ENCODE assay signal across 19 cellular contexts in genomic region chr17:49699967-49700575, GRCh38. TPM values are rescaled to one million over a fixed set of nuclear protein-coding genes. Genes with fewer than 3 reads are reported as not detected.
DNase-seq lines count a peak whose midpoint lies in the region; ATAC-seq and TF ChIP-seq lines count a peak whose summit lies in the region.
"Had no signal": no experiment of that assay in that cellular context is flagged by ENCODE, and none has a peak within 500 bp of the region (broad histone marks: within the 10 kb centered on the region; RNA-seq: fewer than 3 reads in every experiment).

No MANE protein-coding gene starts in this region.

- H3K9me3 ChIP-seq in BLaER1 treated with 17β-estradiol and CSF1 and Interleukin-3, amounts not matched to agents 10 nM and 100 nM (replicated peaks in 1 of 11): no peaks in the 10 kb centered on the region
- H3K9me3 ChIP-seq in testis: no peaks in the 10 kb centered on the region
- H3K9me3 ChIP-seq: transverse colon had no signal

- peak overlapping the region; percentile 50 to 92 (median 83) for H3K4me2 ChIP-seq in BLaER1 treated with 17β-estradiol and CSF1 and Interleukin-3, amounts not matched to agents 10 nM and 100 nM

- H3K9ac ChIP-seq in BLaER1 treated with 17β-estradiol and CSF1 and Interleukin-3, amounts not matched to agents 10 nM and 100 nM: peak overlapping the region in 9 of 11 experiments; percentile 17 to 82 (median 56); a peak in 16 of 22 replicates
- H3K9ac ChIP-seq: parathyroid adenoma had no signal

- TF ChIP-seq CTCF in testis (IDR thresholded peaks at IDR 0.05): no peak

- H3K9me3 Mint-ChIP-seq in activated naive CD8-positive, alpha-beta T cell treated with anti-CD3 and anti-CD28 coated beads for 36 hours: no peaks in the 10 kb centered on the region
- H3K9me3 Mint-ChIP-seq: activated T-helper 2 cell treated with anti-CD3 and anti-CD28 coated beads, Interferon-gamma antibody, Interleukin-2, Interleukin-4, amounts not matched to agents 10 μg/mL and 5 μg/mL and 100 μg/mL, durations not matched to agents 14 hours and 24 hours and 36 hours had no signal

- H3K4me3 ChIP-seq in BLaER1 treated with 17β-estradiol and CSF1 and Interleukin-3, amounts not matched to agents 10 nM and 100 nM: peak overlapping the region in 4 of 10 experiments; percentile 0 to 41 (median 23); a peak in 5 of 20 replicates
- no peak overlapping the region for H3K4me3 ChIP-seq in testis
- H3K4me3 ChIP-seq: coronary artery, transverse colon had no signal

- H3K36me3 ChIP-seq in BLaER1 treated with 17β-estradiol and CSF1 and Interleukin-3, amounts not matched to agents 10 nM and 100 nM: peaks cover 41 to 64% (median 54%) of the 10 kb centered on the region in 11 experiments
- no peaks in the 10 kb centered on the region for H3K36me3 ChIP-seq in testis (ENCODE audit: low read depth, missing control alignments)

- peaks cover 57 to 100% (median 96%) of the 10 kb centered on the region in 10 experiments for H3K4me1 ChIP-seq in BLaER1 treated with 17β-estradiol and CSF1 and Interleukin-3, amounts not matched to agents 10 nM and 100 nM
- H3K4me1 ChIP-seq in testis: no peaks in the 10 kb centered on the region
- H3K4me1 ChIP-seq: foreskin keratinocyte had no signal

- DNase-seq in DMS 273 (lab: John Stamatoyannopoulos, UW; ENCODE audit: unreplicated experiment) (peak; percentile 97), medulla oblongata (ENCODE audit: extremely low spot score) (peak; percentile 54), testis (no peak), NCI-H2107 (lab: John Stamatoyannopoulos, UW) (no peak)
- no peak for DNase-seq in activated naive CD8-positive, alpha-beta T cell treated with anti-CD3 and anti-CD28 coated beads for 36 hours
- DNase-seq: foreskin keratinocyte, MV-4-11, NCI-H774, small intestine, SW 1271, transverse colon had no signal

- peak overlapping the region; percentile 6 for H3K27ac Mint-ChIP-seq in activated naive CD8-positive, alpha-beta T cell treated with anti-CD3 and anti-CD28 coated beads for 36 hours

- no peaks in the 10 kb centered on the region for H3K27me3 Mint-ChIP-seq in activated naive CD8-positive, alpha-beta T cell treated with anti-CD3 and anti-CD28 coated beads for 36 hours

- TF ChIP-seq POLR2A in testis (IDR thresholded peaks at IDR 0.05): no peak

- H3K4me1 Mint-ChIP-seq in activated naive CD8-positive, alpha-beta T cell treated with anti-CD3 and anti-CD28 coated beads for 36 hours: peaks cover 24% of the 10 kb centered on the region

- H3K4me3 Mint-ChIP-seq in activated naive CD8-positive, alpha-beta T cell treated with anti-CD3 and anti-CD28 coated beads for 36 hours: no peak overlapping the region

- peaks cover 8% of the 10 kb centered on the region for H3K36me3 Mint-ChIP-seq in activated naive CD8-positive, alpha-beta T cell treated with anti-CD3 and anti-CD28 coated beads for 36 hours

- peaks cover 0 to 15% (median 0%) of the 10 kb centered on the region in 11 experiments; a peak in 3 of 22 replicates for H4K20me1 ChIP-seq in BLaER1 treated with 17β-estradiol and CSF1 and Interleukin-3, amounts not matched to agents 10 nM and 100 nM

- WGBS in testis, 2 donors: 76% methylated on average over 8 of the region's 8 CpGs

- H3K27me3 ChIP-seq in BLaER1 treated with 17β-estradiol and CSF1 and Interleukin-3, amounts not matched to agents 10 nM and 100 nM: no peaks in the 10 kb centered on the region
- H3K27me3 ChIP-seq in testis: no peaks in the 10 kb centered on the region
- H3K27me3 ChIP-seq: foreskin keratinocyte, transverse colon had no signal

- intact Hi-C loops in testis (cut with DNase I; ENCODE audit: low total_unique reads): loop anchor here (5.0 kb wide), 1 partner anchor 152 kb away; no protein-coding TSS in a partner anchor

- H3K27ac ChIP-seq in BLaER1 treated with 17β-estradiol and CSF1 and Interleukin-3, amounts not matched to agents 10 nM and 100 nM: peak overlapping the region in 9 of 11 experiments; percentile 8 to 95 (median 69); a peak in 17 of 22 replicates
- H3K27ac ChIP-seq in testis: no peak overlapping the region
- H3K27ac ChIP-seq: coronary artery, foreskin keratinocyte, HL-60, parathyroid adenoma, transverse colon had no signal

- ATAC-seq in HG03139 (IDR thresholded peaks at IDR 0.05; ENCODE audit: unreplicated experiment) (no peak), esophagus mucosa (no peak)
- ATAC-seq: foreskin keratinocyte, left lobe of liver had no signal

RNA-seq across cellular contexts. Expression of gene SLC35B1, which starts 7.7 kb away (rescaled TPM):
- 10 to 100 TPM; 58.6 to 63.8 TPM for total RNA-seq in activated naive CD8-positive, alpha-beta T cell treated with anti-CD3 and anti-CD28 coated beads for 36 hours
- total RNA-seq in testis (10 to 100 TPM; 39.9 to 45.4 TPM), esophagus mucosa (37.2 TPM)
- 66.3 TPM for polyA plus RNA-seq in testis (ENCODE audit: insufficient read depth, low read depth, low replicate concordance)

RNA-seq across cellular contexts. Expression of gene SPOP, which starts 22.2 kb away (rescaled TPM):
- total RNA-seq in activated naive CD8-positive, alpha-beta T cell treated with anti-CD3 and anti-CD28 coated beads for 36 hours: 10 to 100 TPM; 56.6 to 57.7 TPM
- total RNA-seq in testis (10 to 100 TPM; 52.0 to 60.6 TPM), esophagus mucosa (27.9 TPM)
- 39.6 TPM for polyA plus RNA-seq in testis (ENCODE audit: insufficient read depth, low read depth, low replicate concordance)

Comparison
In these comparisons a context has a peak if more than half of its experiments do, and no peak if none do; other contexts are left out.
1. H3K27ac ChIP-seq: peak in BLaER1 treated with 17β-estradiol and CSF1 and Interleukin-3, amounts not matched to agents 10 nM and 100 nM (9 of 11); none in testis (0 of 2).
2. DNase-seq: peak in DMS 273 (single experiment) and medulla oblongata (single experiment); none in activated naive CD8-positive, alpha-beta T cell treated with anti-CD3 and anti-CD28 coated beads for 36 hours (single experiment), testis (single experiment) and NCI-H2107 (single experiment).